Comparison of ENCODE assay signal across 9 cellular contexts in genomic region chr1:64986903-64987871, GRCh38. TPM values are rescaled to one million over a fixed set of nuclear protein-coding genes. Genes with fewer than 3 reads are reported as not detected.
DNase-seq lines count a peak whose midpoint lies in the region; ATAC-seq, FAIRE-seq and TF ChIP-seq lines count a peak whose summit lies in the region.
"Had no signal": no experiment of that assay in that cellular context is flagged by ENCODE, and none has a peak within 500 bp of the region (broad histone marks: within the 10 kb centered on the region; RNA-seq: fewer than 3 reads in every experiment).

No MANE protein-coding gene starts in this region.

- in situ Hi-C loops in GM13977 (cut with MboI; ENCODE audit: low pct_unique_long_range_greater_than_20kb, low sequenced_read_pairs, unreplicated experiment), result no loop called here

- H3K9me3 ChIP-seq in lower lobe of right lung, result no peaks in the 10 kb centered on the region
- H3K9me3 ChIP-seq in kidney (ENCODE audit: control insufficient read depth in 1 of 2, low read length in 2 of 2), result no peaks in the 10 kb centered on the region

- no peaks in the 10 kb centered on the region for H3K27me3 ChIP-seq in lower lobe of right lung (ENCODE audit: low read depth)

- no peak overlapping the region for H3K4me3 ChIP-seq in lower lobe of right lung
- no peak overlapping the region for H3K4me3 ChIP-seq in kidney (ENCODE audit: low read length in 2 of 2)

- H3K36me3 ChIP-seq in lower lobe of right lung, result peaks cover 5% of the 10 kb centered on the region
- H3K36me3 ChIP-seq in kidney (ENCODE audit: control insufficient read depth in 1 of 2, insufficient read depth in 2 of 2, low read length in 2 of 2), result peaks cover 0 to 2% of the 10 kb centered on the region in 2 donors

- H3K27ac ChIP-seq in lower lobe of right lung (no peak overlapping the region), kidney (ENCODE audit: low read depth in 2 of 2, low read length in 2 of 2) (no peak overlapping the region)

- no peak for TF ChIP-seq CTCF in GM13977 (IDR thresholded peaks at IDR 0.05; ENCODE audit: extremely low read depth, insufficient read depth, missing control alignments)
- TF ChIP-seq CTCF in lower lobe of right lung (IDR thresholded peaks at IDR 0.05), result no peak
- no peak for TF ChIP-seq CTCF in kidney (IDR thresholded peaks at IDR 0.05; ENCODE audit: borderline replicate concordance, extremely low read depth, insufficient read depth)

- intact Hi-C loops in lower lobe of right lung (cut with DNase I) (no loop called here), kidney (cut with DNase I) (no loop called here)

- no peak overlapping the region for H3K9ac ChIP-seq in kidney (ENCODE audit: low read length in 2 of 2)

- peak; percentile 70 for DNase-seq in GM13977 (ENCODE audit: low spot score)
- peak; percentile 16 for DNase-seq in HT-29 (ENCODE audit: low spot score)
- no peak for DNase-seq in lower lobe of right lung
- DNase-seq in NCI-H1417 treated with DMSO at 0.1 percent for 48 hours (lab: John Stamatoyannopoulos, UW), result no peak
- no peak for DNase-seq in 8988T
- no peak for DNase-seq in kidney
- DNase-seq in iPS-NIHi7 (ENCODE audit: extremely low spot score), result no peak
- DNase-seq: activated CD4-positive, alpha-beta T cell treated with anti-CD3 and anti-CD28 coated beads, Interleukin-2, amount 50 U/mL, for 1 hour had no signal

- peaks cover 17% of the 10 kb centered on the region for H3K4me1 ChIP-seq in lower lobe of right lung
- peaks cover 7 to 10% of the 10 kb centered on the region in 2 donors for H3K4me1 ChIP-seq in kidney (ENCODE audit: control insufficient read depth in 1 of 2, insufficient read depth in 1 of 2, low read depth in 1 of 2, low read length in 2 of 2)

- ATAC-seq in GM21576 (IDR thresholded peaks at IDR 0.05; ENCODE audit: unreplicated experiment), result peak; percentile 99
- peak; percentile 11 to 24 for ATAC-seq in lower lobe of right lung

- no peak for FAIRE-seq in kidney (lab: Jason Lieb, UNC)

RNA-seq across cellular contexts. Expression of gene JAK1, which starts 20.8 kb away (rescaled TPM):
- 20.2 and 29.1 TPM in 2 replicates for total RNA-seq in HT-29 (2014; rRNA removed; shearing (Covaris generic))
- total RNA-seq in lower lobe of right lung (156 TPM), kidney (173 TPM)
- 33.6 TPM for polyA plus RNA-seq in kidney (ENCODE audit: insufficient read depth, low read depth, low replicate concordance)

Comparison
In these comparisons a context has a peak if more than half of its experiments do, and no peak if none do; other contexts are left out.
1. DNase-seq: peak in GM13977 (single experiment) and HT-29 (single experiment); none in lower lobe of right lung (single experiment), NCI-H1417 treated with DMSO at 0.1 percent for 48 hours (single experiment), 8988T (single experiment), kidney (single experiment) and iPS-NIHi7 (single experiment).